Comparison of ENCODE assay signal across 8 cellular contexts in the genomic region with DNA sequence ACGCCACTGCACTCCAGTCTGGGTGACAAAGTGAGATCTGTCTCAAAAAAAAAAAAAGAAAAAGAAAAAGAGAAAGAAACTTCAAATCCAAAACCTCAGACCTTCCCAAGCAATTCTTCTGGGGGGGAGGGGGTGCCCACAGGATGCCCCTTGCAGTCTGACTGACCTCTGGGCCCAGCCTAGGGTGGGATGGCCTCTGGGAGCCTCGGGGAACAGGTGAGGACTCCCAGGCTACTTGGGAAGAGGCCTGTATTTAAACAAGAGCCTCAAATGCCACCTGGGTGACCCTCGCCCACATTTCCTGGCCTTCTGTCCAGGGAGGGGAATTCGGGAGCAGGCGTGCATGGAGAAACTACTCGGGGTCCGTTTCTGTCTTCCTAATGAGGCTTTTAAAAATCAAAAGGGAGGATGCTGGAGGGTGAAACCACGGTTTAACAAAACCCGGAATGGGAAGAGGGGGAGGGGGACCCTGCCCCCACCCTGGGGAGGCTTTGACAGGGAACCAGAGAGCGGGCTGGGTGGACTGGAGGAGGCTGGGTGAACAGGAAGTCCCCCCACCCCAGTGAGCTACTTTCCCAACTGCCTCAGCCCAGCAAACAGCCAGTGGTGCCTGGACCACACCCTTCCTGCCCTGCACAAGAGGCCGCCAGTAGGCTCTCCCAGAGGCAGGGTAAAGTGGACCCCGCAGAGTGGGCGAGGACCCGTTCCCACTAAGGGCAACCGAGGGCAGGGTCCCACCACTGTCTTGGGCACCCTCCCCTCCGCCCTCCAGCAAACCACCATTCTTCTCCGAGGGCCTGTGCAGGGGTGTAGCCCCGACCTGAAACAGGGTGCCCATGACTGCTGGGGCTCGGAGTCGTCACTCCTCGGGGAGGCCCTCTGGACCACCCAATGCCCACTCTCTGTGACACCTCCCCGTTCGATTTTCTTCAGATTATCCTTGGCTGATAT. TPM values are rescaled to one million over a fixed set of nuclear protein-coding genes. Genes with fewer than 3 reads are reported as not detected.
A peak's percentile ranks its signal among the peaks of the same experiment; 100 is the strongest.
DNase-seq lines count a peak whose midpoint lies in the region; ATAC-seq, FAIRE-seq and TF ChIP-seq lines count a peak whose summit lies in the region.

No MANE protein-coding gene starts in this region.

- peaks cover 27% of the 10 kb centered on the region for H4K20me1 ChIP-seq in HepG2 (ENCODE audit: insufficient read depth, low read length)

- ATAC-seq in activated T-cell treated with anti-CD3 and anti-CD28 coated beads, Interleukin-2, amount 50 U/mL, for 72 hours (replicated peaks in 1 of 2), result peak in 1 of 2 donors; percentile 2
- ATAC-seq in HepG2 (peak; percentile 12; the same call in 1 of the 3 replicates), HG03457 (IDR thresholded peaks at IDR 0.05; ENCODE audit: unreplicated experiment) (no peak)

- H3K4me2 ChIP-seq in HepG2 (ENCODE audit: low read depth, low read length), result peak overlapping the region; percentile 78

- TF ChIP-seq RAD21 in HepG2 (CRISPR knock-in tag; IDR thresholded peaks at IDR 0.05), result no peak

- H3K36me3 ChIP-seq in HepG2 (replicated peaks in 1 of 2; ENCODE audit: control insufficient read depth in 1 of 2, insufficient read depth in 2 of 2, low read length in 2 of 2), result peaks cover 0 to 1% of the 10 kb centered on the region in 2 experiments; a peak in 1 of 5 replicates

- TF ChIP-seq EP300 in HepG2 (IDR thresholded peaks at IDR 0.05; ENCODE audit: low read depth in 2 of 2, low read length in 2 of 2) (no peak), HepG2 (CRISPR knock-in tag; IDR thresholded peaks at IDR 0.05; ENCODE audit: borderline replicate concordance) (no peak)

- CTCF ChIA-PET in HepG2 (lab: Yijun Ruan, JAX; ENCODE audit: low intra/inter-chr PET ratio, low total read pairs), result no interaction called here

- intact Hi-C loops in HepG2 (cut with micrococcal nuclease; ENCODE audit: unreplicated experiment), result no loop called here

- POLR2A ChIA-PET in HepG2 (lab: Yijun Ruan, JAX), result no interaction called here

- no peak overlapping the region for H2AFZ ChIP-seq in HepG2 (ENCODE audit: low read length)

- H3K4me3 ChIP-seq in HepG2 (replicated peaks in 1 of 3; ENCODE audit: insufficient read depth in 1 of 3, low read depth in 2 of 3, low read length in 3 of 3), result peak overlapping the region in 2 of 3 experiments; percentile 64 to 73; a peak in 3 of 6 replicates

- H3K9ac ChIP-seq in HepG2 (ENCODE audit: insufficient read depth, low read depth, low read length), result no peak overlapping the region

- peak in 5 of 6 experiments; percentile 22 to 66 (median 39) for DNase-seq in stimulated activated naive CD4-positive, alpha-beta T cell (lab: John Stamatoyannopoulos, UW)
- no peak for DNase-seq in stimulated activated naive CD4-positive, alpha-beta T cell treated with Interleukin-2 at 50 U/mL for 16 hours (lab: John Stamatoyannopoulos, UW)
- peak in 1 of 2 donors; percentile 25 for DNase-seq in activated T-cell treated with anti-CD3 and anti-CD28 coated beads, Interleukin-2, amount 50 U/mL, for 72 hours
- DNase-seq in HepG2 (ENCODE audit: low spot score) (no peak), dermis blood vessel endothelial cell (no peak), HuH-7 (ENCODE audit: low spot score) (no peak), caudate nucleus (lab: John Stamatoyannopoulos, UW) (no peak)

- WGBS in HepG2 (ENCODE audit: low lambda C conversion rate), result 23% methylated on average over 17 of the region's 23 CpGs

- H3K4me1 ChIP-seq in HepG2 (ENCODE audit: insufficient read depth, low read length), result peaks cover 38% of the 10 kb centered on the region

- H3K79me2 ChIP-seq in HepG2 (ENCODE audit: insufficient read depth, low read length), result peaks cover 27% of the 10 kb centered on the region

- in situ Hi-C loops in HepG2 (cut with HindIII; ENCODE audit: extremely low pct_ligation_motif_present, low pct_unique_long_range_greater_than_20kb), result no loop called here

- no peak for TF ChIP-seq CTCF in HepG2 (CRISPR knock-in tag; IDR thresholded peaks at IDR 0.05)

- no peaks in the 10 kb centered on the region for H3K9me3 ChIP-seq in HepG2 (ENCODE audit: low read length)

- FAIRE-seq in HepG2 (lab: Jason Lieb, UNC), result no peak

- no TSS peak for BruUV-seq in HepG2 (replicated peaks; lab: Mats Ljungman, UMichigan)

- H3K27ac ChIP-seq in HepG2 (ENCODE audit: extremely low read length, insufficient read depth, low read length), result no peak overlapping the region
- H3K27ac ChIP-seq in caudate nucleus (ENCODE audit: low read depth, low read length), result no peak overlapping the region

- TF ChIP-seq POLR2A in HepG2 (IDR thresholded peaks at IDR 0.05; ENCODE audit: insufficient read depth in 1 of 2, low read depth in 2 of 2, low read length in 2 of 2), result no peak

- peaks cover 23 to 56% of the 10 kb centered on the region in 2 experiments for H3K27me3 ChIP-seq in HepG2 (ENCODE audit: control insufficient read depth in 1 of 2, insufficient read depth in 2 of 2, low read length in 2 of 2)

- no peaks in the 10 kb centered on the region for H3K9me3 Mint-ChIP-seq in activated T-cell treated with anti-CD3 and anti-CD28 coated beads, Interleukin-2, amount 50 U/mL, for 72 hours

- H3K27ac Mint-ChIP-seq in activated T-cell treated with anti-CD3 and anti-CD28 coated beads, Interleukin-2, amount 50 U/mL, for 72 hours, result peak overlapping the region; percentile 38

- H3K4me1 Mint-ChIP-seq in activated T-cell treated with anti-CD3 and anti-CD28 coated beads, Interleukin-2, amount 50 U/mL, for 72 hours (ENCODE audit: low read depth), result peaks cover 57% of the 10 kb centered on the region

- no peaks in the 10 kb centered on the region for H3K27me3 Mint-ChIP-seq in activated T-cell treated with anti-CD3 and anti-CD28 coated beads, Interleukin-2, amount 50 U/mL, for 72 hours (ENCODE audit: low read depth)

- peak overlapping the region; percentile 87 to 89 for H3K4me3 Mint-ChIP-seq in activated T-cell treated with anti-CD3 and anti-CD28 coated beads, Interleukin-2, amount 50 U/mL, for 72 hours

- peaks cover 1 to 2% of the 10 kb centered on the region in 2 donors for H3K36me3 Mint-ChIP-seq in activated T-cell treated with anti-CD3 and anti-CD28 coated beads, Interleukin-2, amount 50 U/mL, for 72 hours (ENCODE audit: insufficient read depth in 2 of 2)

TF ChIP-seq in HepG2, 621 proteins besides CTCF, POLR2A, EP300 and RAD21:
- no peak for TF ChIP-seq PHB2 (IDR thresholded peaks at IDR 0.05; ENCODE audit: partially characterized antibody)
- TF ChIP-seq EZH2 (conservative IDR thresholded peaks at IDR 0.05; ENCODE audit: low read depth, low read length), result 0 out of 2 replicates have a peak, but pooled peaks have one; percentile 42
- 0 out of 2 replicates have a peak, but pooled peaks have one; percentile 29 for TF ChIP-seq HNRNPL (IDR thresholded peaks at IDR 0.05; ENCODE audit: low read depth, low read length)
- no peak for TF ChIP-seq ZNF709 (CRISPR knock-in tag; IDR thresholded peaks at IDR 0.05)
- TF ChIP-seq, protein P1, sequence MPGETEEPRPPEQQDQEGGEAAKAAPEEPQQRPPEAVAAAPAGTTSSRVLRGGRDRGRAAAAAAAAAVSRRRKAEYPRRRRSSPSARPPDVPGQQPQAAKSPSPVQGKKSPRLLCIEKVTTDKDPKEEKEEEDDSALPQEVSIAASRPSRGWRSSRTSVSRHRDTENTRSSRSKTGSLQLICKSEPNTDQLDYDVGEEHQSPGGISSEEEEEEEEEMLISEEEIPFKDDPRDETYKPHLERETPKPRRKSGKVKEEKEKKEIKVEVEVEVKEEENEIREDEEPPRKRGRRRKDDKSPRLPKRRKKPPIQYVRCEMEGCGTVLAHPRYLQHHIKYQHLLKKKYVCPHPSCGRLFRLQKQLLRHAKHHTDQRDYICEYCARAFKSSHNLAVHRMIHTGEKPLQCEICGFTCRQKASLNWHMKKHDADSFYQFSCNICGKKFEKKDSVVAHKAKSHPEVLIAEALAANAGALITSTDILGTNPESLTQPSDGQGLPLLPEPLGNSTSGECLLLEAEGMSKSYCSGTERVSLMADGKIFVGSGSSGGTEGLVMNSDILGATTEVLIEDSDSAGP (CRISPR knock-in tag; IDR thresholded peaks at IDR 0.05; ENCODE audit: borderline replicate concordance), result peak; percentile 37; the same call in 1 of the 2 replicates

RNA-seq across cellular contexts. Expression of a gene that starts 1.5 kb away (rescaled TPM):
- 10 to 100 TPM; 37.0 to 42.7 TPM for total RNA-seq in activated T-cell treated with anti-CD3 and anti-CD28 coated beads, Interleukin-2, amount 50 U/mL, for 72 hours
- 3.7 and 7.9 TPM in 2 replicates for total RNA-seq in HepG2 (2016; rRNA removed; fragmentation: Illumina TruSeq; extraction: Trizol)
- 2.7 and 3.6 TPM in 2 replicates for total RNA-seq in HepG2 (2016; cell fraction: cytosol; rRNA removed; fragmentation: Illumina TruSeq; extraction: Trizol; ENCODE audit: low read depth)
- total RNA-seq in HepG2 (2016; cell fraction: insoluble cytoplasmic fraction; rRNA removed; fragmentation: Illumina TruSeq; extraction: Trizol), result 5.4 and 6.9 TPM in 2 replicates
- total RNA-seq in HepG2 (2016; cell fraction: membrane; rRNA removed; fragmentation: Illumina TruSeq; extraction: Trizol), result 7.0 and 9.3 TPM in 2 replicates
- 10.9 and 11.0 TPM in 2 replicates for total RNA-seq in HepG2 (2016; cell fraction: nucleus; rRNA removed; fragmentation: Illumina TruSeq; extraction: Trizol)
- 3.6 and 4.9 TPM in 2 replicates for polyA plus RNA-seq in HepG2 (2011; rRNA removed)
- 3.0 and 6.0 TPM in 2 replicates for polyA plus RNA-seq in HepG2 (2011; cell fraction: cytosol; rRNA removed)
- 50.9 and 76.3 TPM in 2 replicates for polyA plus RNA-seq in HepG2 (2011; cell fraction: nucleus; rRNA removed)
- polyA plus RNA-seq in HepG2 (2012), result 25.5 and 31.0 TPM in 2 replicates
- polyA plus RNA-seq in HepG2 (2016; cell fraction: cytosol; fragmentation: Illumina TruSeq; extraction: Trizol; ENCODE audit: low read depth), result 5.9 and 6.4 TPM in 2 replicates
- polyA plus RNA-seq in HepG2 (2016; cell fraction: insoluble cytoplasmic fraction; fragmentation: Illumina TruSeq; extraction: Trizol; ENCODE audit: low read depth), result 20.0 and 28.2 TPM in 2 replicates
- polyA plus RNA-seq in HepG2 (2016; cell fraction: membrane; fragmentation: Illumina TruSeq; extraction: Trizol; ENCODE audit: low read depth), result 20.5 and 23.8 TPM in 2 replicates
- polyA plus RNA-seq in HepG2 (2016; cell fraction: nucleus; fragmentation: Illumina TruSeq; extraction: Trizol; ENCODE audit: insufficient read depth, low read depth), result 64.1 and 69.3 TPM in 2 replicates
- 3.8 and 7.6 TPM in 2 replicates for polyA minus RNA-seq in HepG2 (2011; rRNA and poly(A)+ RNA removed; ENCODE audit: low replicate concordance)
- polyA minus RNA-seq in HepG2 (2011; cell fraction: cytosol; rRNA and poly(A)+ RNA removed), result 17.3 and 28.7 TPM in 2 replicates
- polyA minus RNA-seq in HepG2 (2011; cell fraction: nucleus; rRNA and poly(A)+ RNA removed), result 8.5 and 11.2 TPM in 2 replicates
- total RNA-seq in dermis blood vessel endothelial cell, result 4.4 and 4.8 TPM in 2 replicates

Comparison
In these comparisons a context has a peak if more than half of its experiments do, and no peak if none do; other contexts are left out.
1. DNase-seq: peak in stimulated activated naive CD4-positive, alpha-beta T cell (5 of 6); none in stimulated activated naive CD4-positive, alpha-beta T cell treated with Interleukin-2 at 50 U/mL for 16 hours (single experiment), HepG2 (single experiment), dermis blood vessel endothelial cell (single experiment), HuH-7 (single experiment) and caudate nucleus (0 of 61).